ENCODE assay signal across 20 cellular contexts in the genomic region with DNA sequence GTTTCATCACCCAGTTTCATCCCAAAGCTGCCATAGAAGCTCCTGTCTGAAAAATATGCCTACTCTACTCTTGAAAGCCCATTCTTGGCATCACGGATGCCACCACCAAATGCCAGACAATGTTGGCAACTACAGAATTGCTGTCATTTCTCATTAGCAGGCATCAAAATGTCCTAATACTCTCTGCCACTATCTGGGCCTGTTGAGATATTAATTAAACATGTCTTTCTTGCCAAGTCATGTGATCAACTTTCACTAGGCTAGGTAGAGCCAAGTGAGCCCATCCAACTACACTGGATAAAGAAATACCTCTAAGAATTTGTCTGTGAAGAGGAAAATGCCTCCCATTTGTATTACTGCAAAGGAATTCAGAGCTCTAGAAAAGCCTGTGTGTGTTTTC.
DNase-seq lines count a peak whose midpoint lies in the region; ATAC-seq and TF ChIP-seq lines count a peak whose summit lies in the region.
"Had no signal": no experiment of that assay in that cellular context is flagged by ENCODE, and none has a peak within 500 bp of the region (broad histone marks: within the 10 kb centered on the region; RNA-seq: fewer than 3 reads in every experiment).

No MANE protein-coding gene starts in this region.

- H3K9me3 ChIP-seq in SK-N-SH = peaks cover 8% of the 10 kb centered on the region; the same call in 1 of the 2 replicates
- H3K9me3 ChIP-seq: BE2C, BLaER1 had no signal

- H3K9me2 ChIP-seq in SK-N-SH = no peaks in the 10 kb centered on the region

- TF ChIP-seq EP300 in SK-N-SH (IDR thresholded peaks at IDR 0.05; ENCODE audit: borderline replicate concordance in 1 of 2, low read depth in 1 of 2, low read length in 1 of 2) = no peak

- 86% methylated on average over 1 of the region's 1 CpG for WGBS in SK-N-SH (ENCODE audit: low lambda C conversion rate)

- POLR2A ChIA-PET in SK-N-SH (lab: Yijun Ruan, JAX) = no interaction called here

- H3K9ac ChIP-seq in SK-N-SH = no peak overlapping the region
- H3K9ac ChIP-seq: BLaER1 had no signal

- H3K79me2 ChIP-seq in SK-N-SH (ENCODE audit: insufficient read depth) = no peaks in the 10 kb centered on the region

- ATAC-seq in HG02798 (IDR thresholded peaks at IDR 0.05; ENCODE audit: poor library complexity, unreplicated experiment) = no peak

- H3K4me3 ChIP-seq in SK-N-SH (ENCODE audit: low read depth in 2 of 2, low read length in 1 of 2) = no peak overlapping the region
- H3K4me3 ChIP-seq: BLaER1 had no signal

- no peak overlapping the region for H3K27ac ChIP-seq in SK-N-SH (ENCODE audit: low read depth in 2 of 2, low read length in 1 of 2)
- H3K27ac ChIP-seq: BLaER1 had no signal

- H3K4me1 ChIP-seq in SK-N-SH (ENCODE audit: control insufficient read depth in 1 of 2, insufficient read depth in 2 of 2, low read depth in 1 of 2, low read length in 1 of 2) = peaks cover 0 to 13% of the 10 kb centered on the region in 2 experiments; a peak in 1 of 4 replicates
- H3K4me1 ChIP-seq: BE2C, BLaER1 had no signal

- no peak for TF ChIP-seq RAD21 in SK-N-SH (IDR thresholded peaks at IDR 0.05; ENCODE audit: low read length)

- no peak overlapping the region for H3K4me2 ChIP-seq in SK-N-SH
- H3K4me2 ChIP-seq: BLaER1 had no signal

- H3F3A ChIP-seq in SK-N-SH (replicated peaks; ENCODE audit: insufficient read depth) = peaks cover 14% of the 10 kb centered on the region

- no peak for TF ChIP-seq CTCF in SK-N-SH (IDR thresholded peaks at IDR 0.05)

- CTCF ChIA-PET in SK-N-SH (lab: Yijun Ruan, JAX) = interaction anchor here (1.1 kb wide), 1 partner anchor 15 kb away, joined by 6 read pairs; no protein-coding TSS in a partner anchor

- H4K20me1 ChIP-seq in SK-N-SH (ENCODE audit: insufficient read depth) = no peaks in the 10 kb centered on the region
- H4K20me1 ChIP-seq: BLaER1 had no signal

- no peak overlapping the region for H2AFZ ChIP-seq in SK-N-SH (ENCODE audit: low read depth)

- no peaks in the 10 kb centered on the region for H3K27me3 ChIP-seq in SK-N-SH (ENCODE audit: insufficient read depth)
- H3K27me3 ChIP-seq: BE2C, BLaER1 had no signal

- DNase-seq in NCI-H446 treated with DMSO at 0.1 percent for 48 hours (lab: John Stamatoyannopoulos, UW) = peak; percentile 41
- DNase-seq in cerebellar cortex (ENCODE audit: low spot score) = peak; percentile 87
- DNase-seq in SK-N-SH = no peak
- no peak for DNase-seq in effector CD8-positive, alpha-beta T cell (lab: John Stamatoyannopoulos, UW)
- DNase-seq: 8988T; ACHN; BE2C; CD4-positive, alpha-beta memory T cell; CD4-positive, CD25-positive, alpha-beta regulatory T cell; CD8-positive, alpha-beta memory T cell; COR-L47; DMS 273 treated with DMSO at 0.1 percent for 48 hours; DMS153; DMS53; DMS79; DND-41; EL; GF-D8 had no signal

- H3K36me3 ChIP-seq in SK-N-SH (replicated peaks in 1 of 2; ENCODE audit: control insufficient read depth in 1 of 2, insufficient read depth in 2 of 2, low read length in 1 of 2) = peaks cover 0 to 16% of the 10 kb centered on the region in 2 experiments
- H3K36me3 ChIP-seq: BE2C, BLaER1 had no signal

TF ChIP-seq in SK-N-SH, 30 proteins besides CTCF, POLR2A, EP300 and RAD21:
- TF ChIP-seq RXRA (IDR thresholded peaks at IDR 0.05; ENCODE audit: borderline replicate concordance, low read depth) (no peak), MEF2A (IDR thresholded peaks at IDR 0.05; ENCODE audit: borderline replicate concordance, low read depth) (no peak), SIN3A (IDR thresholded peaks at IDR 0.05; ENCODE audit: borderline replicate concordance, low read depth, low read length) (no peak), RCOR1 (IDR thresholded peaks at IDR 0.05; ENCODE audit: low read length) (no peak), NRF1 (IDR thresholded peaks at IDR 0.05; ENCODE audit: low read depth, low read length) (no peak), SMC3 (IDR thresholded peaks at IDR 0.05; ENCODE audit: low read depth, low read length) (no peak), ELF1 (IDR thresholded peaks at IDR 0.05) (no peak), FOXJ3 (CRISPR knock-in tag; IDR thresholded peaks at IDR 0.05) (no peak), FOXM1 (IDR thresholded peaks at IDR 0.05; ENCODE audit: low read depth) (no peak), RFX5 (IDR thresholded peaks at IDR 0.05; ENCODE audit: low read length) (no peak), YY1 (IDR thresholded peaks at IDR 0.05; ENCODE audit: low read depth) (no peak), NFIC (IDR thresholded peaks at IDR 0.05; ENCODE audit: borderline replicate concordance) (no peak), GATA2 (CRISPR knock-in tag; IDR thresholded peaks at IDR 0.05) (no peak), JUND (IDR thresholded peaks at IDR 0.05) (no peak), EZH2phosphoT487 (IDR thresholded peaks at IDR 0.05; ENCODE audit: borderline replicate concordance, low read depth) (no peak), TAF1 (IDR thresholded peaks at IDR 0.05; ENCODE audit: borderline replicate concordance, low read depth, low read length) (no peak), GABPA (IDR thresholded peaks at IDR 0.05; ENCODE audit: low read depth) (no peak)
- TF ChIP-seq, protein P1, sequence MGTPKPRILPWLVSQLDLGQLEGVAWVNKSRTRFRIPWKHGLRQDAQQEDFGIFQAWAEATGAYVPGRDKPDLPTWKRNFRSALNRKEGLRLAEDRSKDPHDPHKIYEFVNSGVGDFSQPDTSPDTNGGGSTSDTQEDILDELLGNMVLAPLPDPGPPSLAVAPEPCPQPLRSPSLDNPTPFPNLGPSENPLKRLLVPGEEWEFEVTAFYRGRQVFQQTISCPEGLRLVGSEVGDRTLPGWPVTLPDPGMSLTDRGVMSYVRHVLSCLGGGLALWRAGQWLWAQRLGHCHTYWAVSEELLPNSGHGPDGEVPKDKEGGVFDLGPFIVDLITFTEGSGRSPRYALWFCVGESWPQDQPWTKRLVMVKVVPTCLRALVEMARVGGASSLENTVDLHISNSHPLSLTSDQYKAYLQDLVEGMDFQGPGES (IDR thresholded peaks at IDR 0.05; ENCODE audit: low read depth, low read length) = no peak
- TF ChIP-seq, protein P2, sequence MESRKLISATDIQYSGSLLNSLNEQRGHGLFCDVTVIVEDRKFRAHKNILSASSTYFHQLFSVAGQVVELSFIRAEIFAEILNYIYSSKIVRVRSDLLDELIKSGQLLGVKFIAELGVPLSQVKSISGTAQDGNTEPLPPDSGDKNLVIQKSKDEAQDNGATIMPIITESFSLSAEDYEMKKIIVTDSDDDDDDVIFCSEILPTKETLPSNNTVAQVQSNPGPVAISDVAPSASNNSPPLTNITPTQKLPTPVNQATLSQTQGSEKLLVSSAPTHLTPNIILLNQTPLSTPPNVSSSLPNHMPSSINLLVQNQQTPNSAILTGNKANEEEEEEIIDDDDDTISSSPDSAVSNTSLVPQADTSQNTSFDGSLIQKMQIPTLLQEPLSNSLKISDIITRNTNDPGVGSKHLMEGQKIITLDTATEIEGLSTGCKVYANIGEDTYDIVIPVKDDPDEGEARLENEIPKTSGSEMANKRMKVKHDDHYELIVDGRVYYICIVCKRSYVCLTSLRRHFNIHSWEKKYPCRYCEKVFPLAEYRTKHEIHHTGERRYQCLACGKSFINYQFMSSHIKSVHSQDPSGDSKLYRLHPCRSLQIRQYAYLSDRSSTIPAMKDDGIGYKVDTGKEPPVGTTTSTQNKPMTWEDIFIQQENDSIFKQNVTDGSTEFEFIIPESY (IDR thresholded peaks at IDR 0.05; ENCODE audit: borderline replicate concordance, low read depth) = no peak
- TF ChIP-seq, protein P3, sequence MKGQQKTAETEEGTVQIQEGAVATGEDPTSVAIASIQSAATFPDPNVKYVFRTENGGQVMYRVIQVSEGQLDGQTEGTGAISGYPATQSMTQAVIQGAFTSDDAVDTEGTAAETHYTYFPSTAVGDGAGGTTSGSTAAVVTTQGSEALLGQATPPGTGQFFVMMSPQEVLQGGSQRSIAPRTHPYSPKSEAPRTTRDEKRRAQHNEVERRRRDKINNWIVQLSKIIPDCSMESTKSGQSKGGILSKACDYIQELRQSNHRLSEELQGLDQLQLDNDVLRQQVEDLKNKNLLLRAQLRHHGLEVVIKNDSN (IDR thresholded peaks at IDR 0.05; ENCODE audit: borderline replicate concordance, low read depth) = no peak

Comparison
In these comparisons a context has a peak if more than half of its experiments do, and no peak if none do; other contexts are left out.
1. DNase-seq: peak in NCI-H446 treated with DMSO at 0.1 percent for 48 hours (single experiment) and cerebellar cortex (single experiment); none in SK-N-SH (single experiment) and effector CD8-positive, alpha-beta T cell (single experiment).